ENCODE assay signal across 8 cellular contexts in the genomic region with DNA sequence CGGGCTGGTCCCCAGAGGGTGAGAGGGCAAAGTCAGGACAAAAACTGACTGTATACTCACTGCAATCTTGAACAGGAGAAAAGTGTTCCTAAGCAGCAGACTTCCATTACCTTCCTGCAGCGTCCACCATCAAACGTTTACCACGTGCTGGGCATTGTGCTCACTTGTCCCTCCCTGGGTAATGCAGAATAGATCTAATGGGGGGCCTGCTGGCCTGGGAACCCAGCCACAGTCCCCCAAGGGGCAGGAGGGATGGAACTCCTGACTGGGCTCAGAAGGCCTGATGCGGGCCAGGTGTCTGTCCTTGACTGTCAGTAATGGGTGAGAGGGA. TPM values are rescaled to one million over a fixed set of nuclear protein-coding genes. Genes with fewer than 3 reads are reported as not detected.
DNase-seq lines count a peak whose midpoint lies in the region; ATAC-seq and TF ChIP-seq lines count a peak whose summit lies in the region.

No MANE protein-coding gene starts in this region.

- H3K4me3 ChIP-seq in BE2C (ENCODE audit: low read depth, low read length) (peak overlapping the region; percentile 89), mammary epithelial cell (replicated peaks in 1 of 3; ENCODE audit: insufficient read depth in 1 of 3, low read depth in 2 of 3, low read length in 3 of 3) (peak overlapping the region in 2 of 3 experiments; percentile 64 to 66)
- H3K4me3 ChIP-seq in naive thymus-derived CD4-positive, alpha-beta T cell (ENCODE audit: low read length), result peak overlapping the region; percentile 92

- peaks cover 17% of the 10 kb centered on the region for H3K79me2 ChIP-seq in mammary epithelial cell (ENCODE audit: insufficient read depth, low read length)

- peak; percentile 0 for ATAC-seq in HG03139 (IDR thresholded peaks at IDR 0.05; ENCODE audit: unreplicated experiment)
- ATAC-seq in naive thymus-derived CD4-positive, alpha-beta T cell, result no peak
- ATAC-seq in GM19351 (IDR thresholded peaks at IDR 0.05; ENCODE audit: unreplicated experiment), result no peak
- ATAC-seq in GM18520 (IDR thresholded peaks at IDR 0.05; ENCODE audit: unreplicated experiment), result no peak

- peaks cover 10 to 26% (median 20%) of the 10 kb centered on the region in 7 donors for H3K4me1 Mint-ChIP-seq in naive thymus-derived CD4-positive, alpha-beta T cell

- H3K27me3 Mint-ChIP-seq in naive thymus-derived CD4-positive, alpha-beta T cell, result peaks cover 0 to 3% (median 0%) of the 10 kb centered on the region in 5 donors

- H3K27me3 ChIP-seq in BE2C (no peaks in the 10 kb centered on the region), mammary epithelial cell (ENCODE audit: insufficient read depth, low read length) (no peaks in the 10 kb centered on the region)
- H3K27me3 ChIP-seq in naive thymus-derived CD4-positive, alpha-beta T cell (ENCODE audit: control insufficient read depth in 2 of 2, insufficient read depth in 2 of 2, low read length in 2 of 2), result no peaks in the 10 kb centered on the region

- TF ChIP-seq CTCF in BE2C (IDR thresholded peaks at IDR 0.05; ENCODE audit: low read depth, low read length) (no peak), mammary epithelial cell (conservative IDR thresholded peaks at IDR 0.05 in 1 of 2, IDR thresholded peaks at IDR 0.05 in 1 of 2; ENCODE audit: extremely low read depth in 1 of 2, insufficient read depth in 1 of 2, low read depth in 1 of 2, low read length in 2 of 2) (no peak)

- DNase-seq in BE2C (no peak), mammary epithelial cell (no peak), NCI-H2029 treated with DMSO at 0.1 percent for 48 hours (lab: John Stamatoyannopoulos, UW) (no peak), CD1c-positive myeloid dendritic cell (ENCODE audit: extremely low spot score) (no peak)
- peak in 1 of 9 donors; percentile 6 for DNase-seq in naive thymus-derived CD4-positive, alpha-beta T cell

- H4K20me1 ChIP-seq in mammary epithelial cell (ENCODE audit: insufficient read depth, low read length), result no peaks in the 10 kb centered on the region

- H3K9ac ChIP-seq in mammary epithelial cell (ENCODE audit: insufficient read depth, low read length), result no peak overlapping the region

- H3K27ac ChIP-seq in mammary epithelial cell (ENCODE audit: insufficient read depth, low read depth, low read length), result peak overlapping the region; percentile 87
- H3K27ac ChIP-seq in naive thymus-derived CD4-positive, alpha-beta T cell (ENCODE audit: low read depth, low read length), result peak overlapping the region; percentile 84

- H3K4me1 ChIP-seq in BE2C, result no peaks in the 10 kb centered on the region
- peaks cover 3% of the 10 kb centered on the region for H3K4me1 ChIP-seq in mammary epithelial cell (ENCODE audit: insufficient read depth, low read length)
- H3K4me1 ChIP-seq in naive thymus-derived CD4-positive, alpha-beta T cell (ENCODE audit: control insufficient read depth in 2 of 2, insufficient read depth in 2 of 2, low read length in 2 of 2), result peaks cover 7 to 12% of the 10 kb centered on the region in 2 donors

- peak overlapping the region; percentile 84 to 98 (median 94) for H3K4me3 Mint-ChIP-seq in naive thymus-derived CD4-positive, alpha-beta T cell

- intact Hi-C loops in mammary epithelial cell (cut with micrococcal nuclease), result loop anchor here (1.0 to 5.0 kb wide), 3 partner anchors 16 to 649 kb away; no protein-coding TSS in a partner anchor
- intact Hi-C loops in naive thymus-derived CD4-positive, alpha-beta T cell (cut with micrococcal nuclease), result loop anchor here (1.0 to 5.0 kb wide), 6 partner anchors 97 to 1193 kb away; a partner anchor contains a TSS

- in situ Hi-C loops in mammary epithelial cell (cut with MboI; ENCODE audit: low sequenced_read_pairs in 2 of 2), result loop anchor here in 1 of 2 donors (25.0 kb wide), 1 partner anchor 409 kb away; no protein-coding TSS in a partner anchor

- H3K9me3 Mint-ChIP-seq in naive thymus-derived CD4-positive, alpha-beta T cell, result peaks cover 0 to 2% (median 0%) of the 10 kb centered on the region in 11 donors

- H3K36me3 ChIP-seq in BE2C (no peaks in the 10 kb centered on the region), mammary epithelial cell (ENCODE audit: insufficient read depth, low read length) (no peaks in the 10 kb centered on the region)
- no peaks in the 10 kb centered on the region for H3K36me3 ChIP-seq in naive thymus-derived CD4-positive, alpha-beta T cell (ENCODE audit: control insufficient read depth in 2 of 3, insufficient read depth in 3 of 3, low read length in 3 of 3)

- dilution Hi-C loops in mammary epithelial cell (cut with HindIII; ENCODE audit: low sequenced_read_pairs), result no loop called here

- no TSS peak for BruUV-seq in mammary epithelial cell (replicated peaks; lab: Mats Ljungman, UMichigan)

- no peaks in the 10 kb centered on the region for H3K36me3 Mint-ChIP-seq in naive thymus-derived CD4-positive, alpha-beta T cell

- WGBS in mammary epithelial cell (ENCODE audit: low coverage, missing lambda C conversion rate), result 43% methylated on average over 5 of the region's 5 CpGs

- peak overlapping the region; percentile 88 for H2AFZ ChIP-seq in mammary epithelial cell (ENCODE audit: low read depth, low read length)

- POLR2A ChIA-PET in naive thymus-derived CD4-positive, alpha-beta T cell (lab: Charles Lee), result interaction anchor here (1.2 to 1.5 kb wide), 2 partner anchors 61 to 230 kb away, joined by 4 to 5 read pairs; no protein-coding TSS in a partner anchor

- peak overlapping the region; percentile 97 to 100 (median 99) for H3K27ac Mint-ChIP-seq in naive thymus-derived CD4-positive, alpha-beta T cell

- CTCF ChIA-PET in mammary epithelial cell (lab: Charles Lee; ENCODE audit: low non-redundant PET), result no interaction called here
- CTCF ChIA-PET in naive thymus-derived CD4-positive, alpha-beta T cell (lab: Charles Lee), result interaction anchor here (0.9 to 1.4 kb wide), 3 partner anchors 14 to 420 kb away, joined by 3 read pairs; no protein-coding TSS in a partner anchor

- peak overlapping the region; percentile 53 for H3K4me2 ChIP-seq in mammary epithelial cell (ENCODE audit: insufficient read depth, low read depth, low read length)

- H3K9me3 ChIP-seq in BE2C, result no peaks in the 10 kb centered on the region
- no peaks in the 10 kb centered on the region for H3K9me3 ChIP-seq in mammary epithelial cell (replicated peaks; ENCODE audit: insufficient read depth, low read length)
- H3K9me3 ChIP-seq in naive thymus-derived CD4-positive, alpha-beta T cell (ENCODE audit: control insufficient read depth in 2 of 3, low read length in 3 of 3), result no peaks in the 10 kb centered on the region

RNA-seq across cellular contexts. Expression of a gene that starts 37.6 kb away (rescaled TPM):
- polyA plus RNA-seq in BE2C (2012; ENCODE audit: insufficient read depth, insufficient read length, low read depth), result 102 TPM
- 10 to 100 TPM; 10.3 to 22.5 TPM for total RNA-seq in mammary epithelial cell
- polyA plus RNA-seq in mammary epithelial cell, result 11.9 TPM
- 1.8 TPM for polyA minus RNA-seq in mammary epithelial cell
- total RNA-seq in naive thymus-derived CD4-positive, alpha-beta T cell, result 10 to 100 TPM; 17.6 to 32.3 (median 25.3) TPM
- 1 to 10 TPM; 3.7 to 7.7 TPM for polyA plus RNA-seq in naive thymus-derived CD4-positive, alpha-beta T cell

RNA-seq across cellular contexts. Expression of a gene that starts 52.6 kb away (rescaled TPM):
- 38.1 TPM for polyA plus RNA-seq in BE2C (2012; ENCODE audit: insufficient read depth, insufficient read length, low read depth)
- total RNA-seq in mammary epithelial cell, result 1 to 10 TPM in 1 of 2 donors, under 1 TPM in 1; 0.56 to 1.7 TPM
- polyA plus RNA-seq in mammary epithelial cell, result 0.23 TPM
- polyA minus RNA-seq in mammary epithelial cell, result 0.10 TPM
- total RNA-seq in naive thymus-derived CD4-positive, alpha-beta T cell, result under 1 TPM in 2 of 5 experiments, not detected in 3; 0.13 to 0.47 TPM
- not detected for polyA plus RNA-seq in naive thymus-derived CD4-positive, alpha-beta T cell
